Comparison of ENCODE assay signal across 8 cellular contexts in genomic region chr13:30112602-30113435, GRCh38.
DNase-seq lines count a peak whose midpoint lies in the region; ATAC-seq and TF ChIP-seq lines count a peak whose summit lies in the region.

No MANE protein-coding gene starts in this region.

- peak; percentile 100 for TF ChIP-seq CTCF in Loucy (conservative IDR thresholded peaks at IDR 0.05; ENCODE audit: low read length)
- peak; percentile 98 for TF ChIP-seq CTCF in foreskin keratinocyte (conservative IDR thresholded peaks at IDR 0.05)
- TF ChIP-seq CTCF in omental fat pad (IDR thresholded peaks at IDR 0.05) = peak in 2 of 3 donors; percentile 44 to 99

- ATAC-seq in foreskin keratinocyte = peak; percentile 24
- peak; percentile 90 for ATAC-seq in omental fat pad (ENCODE audit: low FRiP score)

- H3K79me2 ChIP-seq in Loucy (ENCODE audit: insufficient read depth, low read length) = no peaks in the 10 kb centered on the region

- H3K9me2 ChIP-seq in Loucy (replicated peaks; ENCODE audit: low read depth, low read length) = no peaks in the 10 kb centered on the region

- H3K4me1 ChIP-seq in Loucy (ENCODE audit: insufficient read depth, low read length, poor library complexity, severe bottlenecking) (peaks cover 13% of the 10 kb centered on the region), foreskin keratinocyte (peaks cover 19% of the 10 kb centered on the region)

- peak overlapping the region; percentile 65 for H3K4me3 ChIP-seq in Loucy (ENCODE audit: low read length, poor library complexity, severe bottlenecking)

- H4K20me1 ChIP-seq in Loucy (ENCODE audit: insufficient read depth, low read length, poor library complexity, severe bottlenecking) = no peaks in the 10 kb centered on the region

- H3K27me3 ChIP-seq in Loucy (ENCODE audit: insufficient read depth, low read length, poor library complexity, severe bottlenecking) = no peaks in the 10 kb centered on the region
- no peaks in the 10 kb centered on the region for H3K27me3 ChIP-seq in foreskin keratinocyte

- H3K4me2 ChIP-seq in Loucy (ENCODE audit: low read depth, low read length, poor library complexity, severe bottlenecking) = peak overlapping the region; percentile 69

- peak; percentile 94 for DNase-seq in Ammon's horn (ENCODE audit: low spot score)
- peak; percentile 77 for DNase-seq in GM19240 (ENCODE audit: insufficient read length, low spot score)
- peak; percentile 89 for DNase-seq in SIG-M5 treated with dmso at 0.1 percent for 504 hours (lab: John Stamatoyannopoulos, UW; ENCODE audit: unreplicated experiment)
- DNase-seq in activated effector memory CD4-positive, alpha-beta T cell treated with anti-CD3 and anti-CD28 coated beads, Interleukin-2, amount 50 U/mL, for 16 hours = peak; percentile 92
- peak; percentile 49 to 70 for DNase-seq in foreskin keratinocyte
- DNase-seq in omental fat pad (ENCODE audit: low spot score) = peak; percentile 50
- peak; percentile 94 for DNase-seq in superior temporal gyrus (ENCODE audit: extremely low spot score)

- no peaks in the 10 kb centered on the region for H3F3A ChIP-seq in Loucy (ENCODE audit: low read depth)

- H3K36me3 ChIP-seq in Loucy (ENCODE audit: insufficient read depth, low read length) = no peaks in the 10 kb centered on the region

- no peak overlapping the region for H3K27ac ChIP-seq in foreskin keratinocyte

- peak overlapping the region; percentile 90 for H2AFZ ChIP-seq in Loucy (ENCODE audit: low read length)

- no peaks in the 10 kb centered on the region for H3K9me3 ChIP-seq in Loucy (ENCODE audit: insufficient read depth, low read depth, low read length)

- peak overlapping the region; percentile 31 for H3K9ac ChIP-seq in Loucy (ENCODE audit: low read depth, low read length, poor library complexity, severe bottlenecking)
